In genomic region chr3:171778493-171778892, GRCh38 we compare ENCODE assay signal across 1 cellular context.
TF ChIP-seq lines count a peak whose summit lies in the region.

No MANE protein-coding gene starts in this region.

TF ChIP-seq in IMR-90, 13 proteins besides CTCF, POLR2A, EP300 and RAD21:
- TF ChIP-seq FOS (IDR thresholded peaks at IDR 0.05; ENCODE audit: low read depth, low read length) (no peak), RFX5 (IDR thresholded peaks at IDR 0.05; ENCODE audit: low read depth, low read length) (no peak), MAZ (IDR thresholded peaks at IDR 0.05; ENCODE audit: borderline replicate concordance, low read depth, low read length) (no peak), SMC3 (IDR thresholded peaks at IDR 0.05; ENCODE audit: low read depth, low read length) (no peak), BHLHE40 (IDR thresholded peaks at IDR 0.05; ENCODE audit: low read depth, low read length) (no peak), CHD1 (IDR thresholded peaks at IDR 0.05; ENCODE audit: low read depth, low read length) (no peak), RCOR1 (IDR thresholded peaks at IDR 0.05; ENCODE audit: insufficient replicate concordance, low read length) (no peak), USF2 (IDR thresholded peaks at IDR 0.05; ENCODE audit: low read depth, low read length) (no peak), MAFK (IDR thresholded peaks at IDR 0.05; ENCODE audit: low read depth, low read length) (no peak), ELK1 (IDR thresholded peaks at IDR 0.05; ENCODE audit: borderline replicate concordance, low read depth, low read length) (no peak), MXI1 (IDR thresholded peaks at IDR 0.05; ENCODE audit: borderline replicate concordance, low read depth, low read length) (no peak), NFE2L2 (IDR thresholded peaks at IDR 0.05; ENCODE audit: low read depth, low read length) (no peak), CEBPB (IDR thresholded peaks at IDR 0.05; ENCODE audit: low read depth, low read length) (no peak)
TF ChIP-seq in IMR-90: peak in this region for 0.
